Comparison of ENCODE assay signal across 2 cellular contexts in genomic region chr6:73309534-73309783, GRCh38.
A peak's percentile ranks its signal among the peaks of the same experiment; 100 is the strongest.
TF ChIP-seq lines count a peak whose summit lies in the region.

No MANE protein-coding gene starts in this region.

TF ChIP-seq in A549, 52 proteins besides CTCF, POLR2A, EP300 and RAD21 (continued from another document):
- TF ChIP-seq REST (IDR thresholded peaks at IDR 0.05) (no peak), EHMT2 (IDR thresholded peaks at IDR 0.05; ENCODE audit: low read depth) (no peak), NR3C1 (IDR thresholded peaks at IDR 0.05) (no peak), FOSB (CRISPR knock-in tag; IDR thresholded peaks at IDR 0.05) (no peak), JUN (IDR thresholded peaks at IDR 0.05) (no peak), ZSCAN20 (CRISPR knock-in tag; IDR thresholded peaks at IDR 0.05) (no peak), HEYL (CRISPR knock-in tag; IDR thresholded peaks at IDR 0.05) (no peak)
- TF ChIP-seq, protein P1, sequence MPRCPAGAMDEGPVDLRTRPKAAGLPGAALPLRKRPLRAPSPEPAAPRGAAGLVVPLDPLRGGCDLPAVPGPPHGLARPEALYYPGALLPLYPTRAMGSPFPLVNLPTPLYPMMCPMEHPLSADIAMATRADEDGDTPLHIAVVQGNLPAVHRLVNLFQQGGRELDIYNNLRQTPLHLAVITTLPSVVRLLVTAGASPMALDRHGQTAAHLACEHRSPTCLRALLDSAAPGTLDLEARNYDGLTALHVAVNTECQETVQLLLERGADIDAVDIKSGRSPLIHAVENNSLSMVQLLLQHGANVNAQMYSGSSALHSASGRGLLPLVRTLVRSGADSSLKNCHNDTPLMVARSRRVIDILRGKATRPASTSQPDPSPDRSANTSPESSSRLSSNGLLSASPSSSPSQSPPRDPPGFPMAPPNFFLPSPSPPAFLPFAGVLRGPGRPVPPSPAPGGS (IDR thresholded peaks at IDR 0.05): no peak
TF ChIP-seq in A549: peak in this region for 0.

TF ChIP-seq in WTC11, 78 proteins besides CTCF, POLR2A, EP300 and RAD21 (continued from another document):
- TF ChIP-seq, protein P2, sequence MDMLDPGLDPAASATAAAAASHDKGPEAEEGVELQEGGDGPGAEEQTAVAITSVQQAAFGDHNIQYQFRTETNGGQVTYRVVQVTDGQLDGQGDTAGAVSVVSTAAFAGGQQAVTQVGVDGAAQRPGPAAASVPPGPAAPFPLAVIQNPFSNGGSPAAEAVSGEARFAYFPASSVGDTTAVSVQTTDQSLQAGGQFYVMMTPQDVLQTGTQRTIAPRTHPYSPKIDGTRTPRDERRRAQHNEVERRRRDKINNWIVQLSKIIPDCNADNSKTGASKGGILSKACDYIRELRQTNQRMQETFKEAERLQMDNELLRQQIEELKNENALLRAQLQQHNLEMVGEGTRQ (CRISPR knock-in tag; IDR thresholded peaks at IDR 0.05): no peak
- TF ChIP-seq, protein P3, sequence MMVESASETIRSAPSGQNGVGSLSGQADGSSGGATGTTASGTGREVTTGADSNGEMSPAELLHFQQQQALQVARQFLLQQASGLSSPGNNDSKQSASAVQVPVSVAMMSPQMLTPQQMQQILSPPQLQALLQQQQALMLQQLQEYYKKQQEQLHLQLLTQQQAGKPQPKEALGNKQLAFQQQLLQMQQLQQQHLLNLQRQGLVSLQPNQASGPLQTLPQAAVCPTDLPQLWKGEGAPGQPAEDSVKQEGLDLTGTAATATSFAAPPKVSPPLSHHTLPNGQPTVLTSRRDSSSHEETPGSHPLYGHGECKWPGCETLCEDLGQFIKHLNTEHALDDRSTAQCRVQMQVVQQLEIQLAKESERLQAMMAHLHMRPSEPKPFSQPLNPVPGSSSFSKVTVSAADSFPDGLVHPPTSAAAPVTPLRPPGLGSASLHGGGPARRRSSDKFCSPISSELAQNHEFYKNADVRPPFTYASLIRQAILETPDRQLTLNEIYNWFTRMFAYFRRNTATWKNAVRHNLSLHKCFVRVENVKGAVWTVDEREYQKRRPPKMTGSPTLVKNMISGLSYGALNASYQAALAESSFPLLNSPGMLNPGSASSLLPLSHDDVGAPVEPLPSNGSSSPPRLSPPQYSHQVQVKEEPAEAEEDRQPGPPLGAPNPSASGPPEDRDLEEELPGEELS (CRISPR knock-in tag; IDR thresholded peaks at IDR 0.05): no peak
- TF ChIP-seq ZNF121 (CRISPR knock-in tag; IDR thresholded peaks at IDR 0.05) (0 out of 2 replicates have a peak, but pooled peaks have one; percentile 27), FOXJ3 (CRISPR knock-in tag; IDR thresholded peaks at IDR 0.05; ENCODE audit: borderline replicate concordance) (no peak), ZNF232 (CRISPR knock-in tag; IDR thresholded peaks at IDR 0.05) (no peak), ZNF423 (CRISPR knock-in tag; IDR thresholded peaks at IDR 0.05) (no peak)
- TF ChIP-seq, protein P4, sequence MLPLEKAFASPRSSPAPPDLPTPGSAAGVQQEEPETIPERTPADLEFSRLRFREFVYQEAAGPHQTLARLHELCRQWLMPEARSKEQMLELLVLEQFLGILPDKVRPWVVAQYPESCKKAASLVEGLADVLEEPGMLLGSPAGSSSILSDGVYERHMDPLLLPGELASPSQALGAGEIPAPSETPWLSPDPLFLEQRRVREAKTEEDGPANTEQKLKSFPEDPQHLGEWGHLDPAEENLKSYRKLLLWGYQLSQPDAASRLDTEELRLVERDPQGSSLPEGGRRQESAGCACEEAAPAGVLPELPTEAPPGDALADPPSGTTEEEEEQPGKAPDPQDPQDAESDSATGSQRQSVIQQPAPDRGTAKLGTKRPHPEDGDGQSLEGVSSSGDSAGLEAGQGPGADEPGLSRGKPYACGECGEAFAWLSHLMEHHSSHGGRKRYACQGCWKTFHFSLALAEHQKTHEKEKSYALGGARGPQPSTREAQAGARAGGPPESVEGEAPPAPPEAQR (CRISPR knock-in tag; IDR thresholded peaks at IDR 0.05): no peak
